ENCODE assay signal across 1 cellular context in genomic region chr7:152076324-152076821, GRCh38.
TF ChIP-seq lines count a peak whose summit lies in the region.

No MANE protein-coding gene starts in this region.

TF ChIP-seq in K562, 482 proteins besides CTCF, POLR2A, EP300 and RAD21 (continued from another document):
- TF ChIP-seq ZNF436 (CRISPR knock-in tag; IDR thresholded peaks at IDR 0.05) (no peak), FOXJ2 (tag; IDR thresholded peaks at IDR 0.05) (no peak), GATA2 (CRISPR knock-in tag; IDR thresholded peaks at IDR 0.05) (peak; percentile 42), SPI1 (IDR thresholded peaks at IDR 0.05; ENCODE audit: borderline replicate concordance, low read depth, low read length) (no peak), ZBTB33 (CRISPR knock-in tag; IDR thresholded peaks at IDR 0.05) (peak; percentile 94), MED1 (CRISPR knock-in tag; IDR thresholded peaks at IDR 0.05; ENCODE audit: borderline replicate concordance) (no peak), KLF16 (IDR thresholded peaks at IDR 0.05) (0 out of 2 replicates have a peak, but pooled peaks have one; percentile 13), ZNF347 (CRISPR knock-in tag; IDR thresholded peaks at IDR 0.05; ENCODE audit: low read depth) (no peak), TGIF2 (CRISPR knock-in tag; IDR thresholded peaks at IDR 0.05) (no peak), TCF7 (IDR thresholded peaks at IDR 0.05; ENCODE audit: borderline replicate concordance) (no peak), ZNF174 (CRISPR knock-in tag; IDR thresholded peaks at IDR 0.05) (no peak), TBP (optimal IDR thresholded peaks at IDR 0.05; ENCODE audit: low read depth, low read length) (no peak), ATF6 (CRISPR knock-in tag; IDR thresholded peaks at IDR 0.05) (no peak), ZHX1 (conservative IDR thresholded peaks at IDR 0.05; ENCODE audit: low read length) (no peak), PCBP1 (IDR thresholded peaks at IDR 0.05; ENCODE audit: low read depth, low read length, poor library complexity, severe bottlenecking) (no peak), FOXO4 (CRISPR knock-in tag; IDR thresholded peaks at IDR 0.05) (no peak)
